Comparison of ENCODE assay signal across 12 cellular contexts in the genomic region with DNA sequence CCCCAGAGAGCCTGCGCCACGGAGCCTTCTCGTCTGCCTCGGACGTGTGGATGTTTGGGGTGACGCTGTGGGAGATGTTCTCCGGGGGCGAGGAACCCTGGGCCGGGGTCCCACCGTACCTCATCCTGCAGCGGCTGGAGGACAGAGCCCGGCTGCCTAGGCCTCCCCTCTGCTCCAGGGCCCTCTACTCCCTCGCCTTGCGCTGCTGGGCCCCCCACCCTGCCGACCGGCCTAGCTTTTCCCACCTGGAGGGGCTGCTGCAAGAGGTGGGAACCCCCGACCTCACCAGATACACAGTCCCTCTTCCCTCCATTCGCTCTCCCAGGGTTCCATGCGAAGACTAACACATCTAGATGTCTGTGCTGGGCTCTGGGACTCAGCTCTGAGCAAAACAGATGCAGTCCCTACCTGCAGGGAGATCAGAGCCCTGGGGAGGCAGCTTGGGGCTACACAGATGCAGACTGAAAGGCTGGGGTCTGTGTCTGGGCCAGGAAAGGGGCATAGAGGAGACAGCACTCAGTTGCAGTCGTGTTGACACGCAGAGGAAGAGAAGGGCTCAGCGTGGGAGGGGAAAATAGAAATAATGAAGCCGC. TPM values are rescaled to one million over a fixed set of nuclear protein-coding genes. Genes with fewer than 3 reads are reported as not detected.
DNase-seq lines count a peak whose midpoint lies in the region; ATAC-seq and TF ChIP-seq lines count a peak whose summit lies in the region.
"Had no signal": no experiment of that assay in that cellular context is flagged by ENCODE, and none has a peak within 500 bp of the region (broad histone marks: within the 10 kb centered on the region; RNA-seq: fewer than 3 reads in every experiment).

No MANE protein-coding gene starts in this region.

- TF ChIP-seq CTCF in left ventricle myocardium inferior (IDR thresholded peaks at IDR 0.05; ENCODE audit: borderline replicate concordance) (no peak), ascending aorta (IDR thresholded peaks at IDR 0.05) (no peak), mesothelial cell of epicardium (IDR thresholded peaks at IDR 0.05; ENCODE audit: unreplicated experiment) (no peak), upper lobe of right lung (IDR thresholded peaks at IDR 0.05) (no peak), prostate gland (IDR thresholded peaks at IDR 0.05) (no peak)

- H3K9me3 ChIP-seq in left ventricle myocardium inferior (replicated peaks) = no peaks in the 10 kb centered on the region
- no peaks in the 10 kb centered on the region for H3K9me3 ChIP-seq in ascending aorta
- H3K9me3 ChIP-seq in upper lobe of right lung = no peaks in the 10 kb centered on the region
- H3K9me3 ChIP-seq in prostate gland = no peaks in the 10 kb centered on the region

- H3K36me3 Mint-ChIP-seq in mesothelial cell of epicardium = peaks cover 2% of the 10 kb centered on the region

- no peaks in the 10 kb centered on the region for H3K9me3 Mint-ChIP-seq in mesothelial cell of epicardium

- H3K4me3 ChIP-seq in left ventricle myocardium inferior = peak overlapping the region; percentile 64
- peak overlapping the region in 1 of 2 donors; percentile 65 for H3K4me3 ChIP-seq in ascending aorta
- peak overlapping the region; percentile 48 for H3K4me3 ChIP-seq in upper lobe of right lung
- H3K4me3 ChIP-seq in prostate gland = peak overlapping the region in 1 of 2 donors; percentile 27

- H3K27ac ChIP-seq in left ventricle myocardium inferior (replicated peaks) (no peak overlapping the region), ascending aorta (peak overlapping the region; percentile 29 to 54), upper lobe of right lung (peak overlapping the region; percentile 3), prostate gland (peak overlapping the region in 1 of 2 donors; percentile 27)

- 54% methylated on average over 23 of the region's 23 CpGs for WGBS in prostate gland

- peaks cover 17% of the 10 kb centered on the region for H3K36me3 ChIP-seq in left ventricle myocardium inferior
- H3K36me3 ChIP-seq in ascending aorta = peaks cover 9 to 17% of the 10 kb centered on the region in 2 donors
- peaks cover 14% of the 10 kb centered on the region for H3K36me3 ChIP-seq in upper lobe of right lung
- H3K36me3 ChIP-seq in prostate gland = peaks cover 0 to 1% of the 10 kb centered on the region in 2 donors

- H3K27ac Mint-ChIP-seq in mesothelial cell of epicardium = no peak overlapping the region

- peaks cover 36% of the 10 kb centered on the region for H3K27me3 Mint-ChIP-seq in mesothelial cell of epicardium (ENCODE audit: low read depth)

- H3K4me1 Mint-ChIP-seq in mesothelial cell of epicardium = peaks cover 15% of the 10 kb centered on the region

- H3K4me3 Mint-ChIP-seq in mesothelial cell of epicardium = peak overlapping the region; percentile 41

- peaks cover 18% of the 10 kb centered on the region for H3K27me3 ChIP-seq in left ventricle myocardium inferior (ENCODE audit: low read depth)
- no peaks in the 10 kb centered on the region for H3K27me3 ChIP-seq in ascending aorta
- no peaks in the 10 kb centered on the region for H3K27me3 ChIP-seq in upper lobe of right lung
- H3K27me3 ChIP-seq in prostate gland (replicated peaks; ENCODE audit: insufficient read depth) = no peaks in the 10 kb centered on the region

- DNase-seq in left ventricle myocardium inferior = no peak
- DNase-seq in Right ventricle myocardium superior = no peak
- no peak for DNase-seq in ascending aorta (ENCODE audit: low spot score in 2 of 2)
- DNase-seq in mesothelial cell of epicardium (ENCODE audit: low spot score in 2 of 2, unreplicated experiment in 2 of 2) = no peak
- DNase-seq in upper lobe of right lung = no peak
- DNase-seq in ureter (ENCODE audit: low spot score) = no peak
- DNase-seq in prostate gland (ENCODE audit: low spot score) = no peak
- no peak for DNase-seq in stimulated activated CD4-positive, alpha-beta T cell treated with anti-CD3 and anti-CD28 coated beads, Interleukin-2, amount 100 ng/mL, for 48 hours
- DNase-seq: KG1 had no signal

- ATAC-seq in Right ventricle myocardium superior (ENCODE audit: poor library complexity) = no peak
- ATAC-seq in upper lobe of right lung = no peak

- H3K4me1 ChIP-seq in left ventricle myocardium inferior (peaks cover 35% of the 10 kb centered on the region), ascending aorta (peaks cover 4 to 20% of the 10 kb centered on the region in 2 donors), upper lobe of right lung (peaks cover 14% of the 10 kb centered on the region), prostate gland (replicated peaks) (peaks cover 10% of the 10 kb centered on the region)

- intact Hi-C loops in left ventricle myocardium inferior (cut with micrococcal nuclease) (no loop called here), Right ventricle myocardium superior (cut with DNase I) (no loop called here), ascending aorta (cut with DNase I) (no loop called here), upper lobe of right lung (cut with DNase I) (no loop called here), prostate gland (cut with DNase I) (no loop called here)

- no peak for TF ChIP-seq POLR2A in prostate gland (IDR thresholded peaks at IDR 0.05)

RNA-seq across cellular contexts. Expression of gene TNK1, which starts 3.7 kb away (rescaled TPM):
- total RNA-seq in left ventricle myocardium inferior (1.8 TPM), Right ventricle myocardium superior (2.1 TPM), ascending aorta (0.43 TPM), mesothelial cell of epicardium (8.2 to 9.9 TPM (median 9.0 TPM) in 3 replicates), upper lobe of right lung (5.8 TPM), ureter (12.3 TPM), prostate gland (10 to 100 TPM in 1 of 2 donors, 1 to 10 TPM in 1; 9.9 to 28.4 TPM)

RNA-seq across cellular contexts. Expression of gene PLSCR3, which starts 9.7 kb away (rescaled TPM):
- total RNA-seq in left ventricle myocardium inferior (20.1 TPM), Right ventricle myocardium superior (14.0 TPM), ascending aorta (297 TPM), mesothelial cell of epicardium (67.4 to 69.3 TPM (median 68.4 TPM) in 3 replicates), upper lobe of right lung (30.3 TPM), ureter (43.0 TPM), prostate gland (10 to 100 TPM; 25.8 to 26.4 TPM)

RNA-seq across cellular contexts. Expression of gene TMEM256, which starts 19.3 kb away (rescaled TPM):
- total RNA-seq in left ventricle myocardium inferior (67.8 TPM), Right ventricle myocardium superior (61.5 TPM), ascending aorta (241 TPM), mesothelial cell of epicardium (65.7 to 78.3 TPM (median 69.4 TPM) in 3 replicates), upper lobe of right lung (45.2 TPM), ureter (115 TPM), prostate gland (100 to 1,000 TPM in 1 of 2 donors, 10 to 100 TPM in 1; 63.0 to 192 TPM)

RNA-seq across cellular contexts. Expression of gene NLGN2, which starts 23.1 kb away (rescaled TPM):
- total RNA-seq in left ventricle myocardium inferior (9.3 TPM), Right ventricle myocardium superior (5.8 TPM), ascending aorta (34.3 TPM), mesothelial cell of epicardium (88.0 to 97.5 TPM (median 90.8 TPM) in 3 replicates), upper lobe of right lung (11.7 TPM), ureter (22.3 TPM), prostate gland (10 to 100 TPM in 1 of 2 donors, 1 to 10 TPM in 1; 8.6 to 16.2 TPM)

RNA-seq across cellular contexts. Expression of gene TMEM95, which starts 29.6 kb away (rescaled TPM):
- not detected for total RNA-seq in left ventricle myocardium inferior
- not detected for total RNA-seq in Right ventricle myocardium superior
- not detected for total RNA-seq in ascending aorta
- total RNA-seq in mesothelial cell of epicardium = 0.18 to 0.42 TPM in 2 of 3 replicates, not detected in the other
- total RNA-seq in upper lobe of right lung = not detected
- not detected for total RNA-seq in ureter
- total RNA-seq in prostate gland = not detected
- total RNA-seq: cerebellum, SK-MEL-5, subcutaneous adipose tissue had no signal
